Comparison of ENCODE assay signal across 8 cellular contexts in genomic region chr7:151249034-151249731, GRCh38. TPM values are rescaled to one million over a fixed set of nuclear protein-coding genes. Genes with fewer than 3 reads are reported as not detected.
DNase-seq lines count a peak whose midpoint lies in the region; ATAC-seq and TF ChIP-seq lines count a peak whose summit lies in the region.

No MANE protein-coding gene starts in this region.

- 2 to 13% (median 4%) methylated on average over 21 to 45 of the region's 45 CpGs for WGBS in adrenal gland, 4 donors
- WGBS in heart right ventricle, 2 donors: 1 to 3% methylated on average over 45 of the region's 45 CpGs
- 1 to 2% (median 1%) methylated on average over 42 to 45 of the region's 45 CpGs for WGBS in ovary, 3 donors

- peak overlapping the region in 2 of 4 donors; percentile 48 to 64 for H3K4me3 ChIP-seq in adrenal gland
- H3K4me3 ChIP-seq in heart right ventricle: peak overlapping the region; percentile 34 to 80 (median 74)
- H3K4me3 ChIP-seq in ovary: peak overlapping the region; percentile 51

- H3K9me3 ChIP-seq in adrenal gland (replicated peaks in 1 of 3) (no peaks in the 10 kb centered on the region), heart right ventricle (no peaks in the 10 kb centered on the region), ovary (no peaks in the 10 kb centered on the region)

- H3K27me3 ChIP-seq in adrenal gland (no peaks in the 10 kb centered on the region), heart right ventricle (peaks cover 0 to 81% (median 6%) of the 10 kb centered on the region in 7 donors), ovary (no peaks in the 10 kb centered on the region)

- TF ChIP-seq CTCF in adrenal gland (IDR thresholded peaks at IDR 0.05): no peak
- TF ChIP-seq CTCF in heart right ventricle (IDR thresholded peaks at IDR 0.05): no peak
- no peak for TF ChIP-seq CTCF in ovary (IDR thresholded peaks at IDR 0.05)

- peak; percentile 57 for DNase-seq in EL
- DNase-seq in NCI-H2227 treated with DMSO at 0.1 percent for 48 hours (lab: John Stamatoyannopoulos, UW): peak; percentile 31
- peak; percentile 66 to 81 (median 75) for DNase-seq in adrenal gland
- peak; percentile 63 to 74 for DNase-seq in heart right ventricle
- DNase-seq in ovary: peak in 3 of 5 donors; percentile 72 to 79 (median 76)
- no peak for DNase-seq in SK-N-DZ (ENCODE audit: low spot score)

- no peak for TF ChIP-seq EP300 in ovary (IDR thresholded peaks at IDR 0.05)

- peaks cover 60 to 74% of the 10 kb centered on the region in 2 donors for H3K4me1 ChIP-seq in adrenal gland (replicated peaks in 1 of 2)
- H3K4me1 ChIP-seq in heart right ventricle: peaks cover 17 to 91% (median 82%) of the 10 kb centered on the region in 9 donors
- H3K4me1 ChIP-seq in ovary (ENCODE audit: insufficient read depth): peaks cover 30% of the 10 kb centered on the region

- TF ChIP-seq POLR2A in adrenal gland (IDR thresholded peaks at IDR 0.05) (peak in 1 of 2 donors; percentile 59), ovary (IDR thresholded peaks at IDR 0.05) (no peak)

- H3K36me3 ChIP-seq in adrenal gland (replicated peaks in 1 of 2): no peaks in the 10 kb centered on the region
- H3K36me3 ChIP-seq in heart right ventricle: no peaks in the 10 kb centered on the region
- no peaks in the 10 kb centered on the region for H3K36me3 ChIP-seq in ovary

- peak; percentile 21 to 47 (median 38) for ATAC-seq in heart right ventricle
- no peak for ATAC-seq in HG02840 (IDR thresholded peaks at IDR 0.05; ENCODE audit: low FRiP score, unreplicated experiment)
- no peak for ATAC-seq in HG02763 (IDR thresholded peaks at IDR 0.05; ENCODE audit: unreplicated experiment)

- H3K27ac ChIP-seq in adrenal gland: peak overlapping the region; percentile 78 to 99 (median 94)
- peak overlapping the region; percentile 86 to 99 (median 97) for H3K27ac ChIP-seq in heart right ventricle
- peak overlapping the region; percentile 83 to 99 for H3K27ac ChIP-seq in ovary

- intact Hi-C loops in adrenal gland (cut with DNase I) (loop anchor here (5.0 kb wide), 1 partner anchor 53 kb away; no protein-coding TSS in a partner anchor), heart right ventricle (cut with DNase I) (loop anchor here in 5 of 10 donors (5.0 to 10.0 kb wide), 3 partner anchors 53 to 124 kb away; partner anchors contain the start of gene ASB10 (in 1 of the 5)), ovary (cut with DNase I) (loop anchor here in 2 of 4 donors (5.0 kb wide), 1 partner anchor 53 kb away; no protein-coding TSS in a partner anchor)

RNA-seq across cellular contexts. Expression of gene SMARCD3, which starts 0.7 kb away (rescaled TPM):
- total RNA-seq in adrenal gland: 100 to 1,000 TPM in 5 of 8 donors, 10 to 100 TPM in 3; 62.7 to 147 (median 105) TPM
- polyA plus RNA-seq in adrenal gland: 100 to 1,000 TPM in 2 of 3 donors, 10 to 100 TPM in 1; 46.4 to 194 (median 147) TPM
- 100 to 1,000 TPM in 5 of 10 donors, 10 to 100 TPM in 5; 78.0 to 119 (median 97.6) TPM for total RNA-seq in heart right ventricle
- 100 to 1,000 TPM in 1 of 2 donors, 10 to 100 TPM in 1; 77.7 to 175 TPM for polyA plus RNA-seq in heart right ventricle
- total RNA-seq in ovary: 100 to 1,000 TPM in 4 of 7 donors, 10 to 100 TPM in 3; 30.2 to 203 (median 101) TPM
- 10 to 100 TPM; 43.5 to 56.1 TPM for polyA plus RNA-seq in ovary
- polyA plus RNA-seq in SK-N-DZ (2014; cell fraction: cytosol; rRNA removed): 4.1 and 7.2 TPM in 2 replicates
- 26.6 and 29.5 TPM in 2 replicates for polyA plus RNA-seq in SK-N-DZ (2014; cell fraction: nucleus; rRNA removed)

RNA-seq across cellular contexts. Expression of gene CHPF2, which starts 16.9 kb away (rescaled TPM):
- total RNA-seq in adrenal gland (10 to 100 TPM; 42.9 to 84.1 (median 63.2) TPM), heart right ventricle (10 to 100 TPM; 12.1 to 22.4 (median 17.4) TPM), ovary (10 to 100 TPM; 19.3 to 36.2 (median 28.5) TPM)
- polyA plus RNA-seq in adrenal gland (10 to 100 TPM; 15.8 to 87.8 (median 58.7) TPM), heart right ventricle (10 to 100 TPM; 19.2 to 20.9 TPM), ovary (10 to 100 TPM in 1 of 2 donors, 1 to 10 TPM in 1; 8.4 to 18.8 TPM)
- polyA plus RNA-seq in SK-N-DZ (2014; cell fraction: cytosol; rRNA removed): 13.0 and 13.8 TPM in 2 replicates
- 31.6 and 43.8 TPM in 2 replicates for polyA plus RNA-seq in SK-N-DZ (2014; cell fraction: nucleus; rRNA removed)

RNA-seq across cellular contexts. Expression of gene ABCF2, which starts 22.2 kb away (rescaled TPM):
- total RNA-seq in adrenal gland (100 to 1,000 TPM in 1 of 8 donors, 10 to 100 TPM in 7; 20.8 to 110 (median 31.0) TPM), heart right ventricle (10 to 100 TPM; 25.2 to 33.8 (median 29.5) TPM), ovary (10 to 100 TPM; 20.5 to 40.3 (median 31.0) TPM)
- polyA plus RNA-seq in adrenal gland (10 to 100 TPM; 15.6 to 36.9 (median 16.1) TPM), heart right ventricle (10 to 100 TPM; 13.0 to 35.2 TPM), ovary (10 to 100 TPM; 13.6 to 19.9 TPM)
- polyA plus RNA-seq in SK-N-DZ (2014; cell fraction: cytosol; rRNA removed): 47.9 and 53.6 TPM in 2 replicates
- polyA plus RNA-seq in SK-N-DZ (2014; cell fraction: nucleus; rRNA removed): 26.4 and 29.3 TPM in 2 replicates

RNA-seq across cellular contexts. Expression of gene H2BK1, which starts 38.9 kb away (rescaled TPM):
- total RNA-seq in adrenal gland (not detected), heart right ventricle (not detected), ovary (1 to 10 TPM in 3 of 7 donors, not detected in 4; 1.0 to 1.3 (median 1.1) TPM)
- polyA plus RNA-seq in adrenal gland (not detected), heart right ventricle (not detected), ovary (under 1 TPM in 1 of 2 donors, not detected in 1; 0.36 TPM)
- not detected in 2 replicates for polyA plus RNA-seq in SK-N-DZ (2014; cell fraction: cytosol; rRNA removed)
- not detected in 2 replicates for polyA plus RNA-seq in SK-N-DZ (2014; cell fraction: nucleus; rRNA removed)

Comparison
In these comparisons a context has a peak if more than half of its experiments do, and no peak if none do; other contexts are left out.
1. ATAC-seq: peak in heart right ventricle (8 of 8); none in HG02840 (single experiment) and HG02763 (single experiment).
2. Peak in every context shown above with its lines, with median percentiles within 50 percentile points of each other: H3K27ac ChIP-seq.